In the genomic region with DNA sequence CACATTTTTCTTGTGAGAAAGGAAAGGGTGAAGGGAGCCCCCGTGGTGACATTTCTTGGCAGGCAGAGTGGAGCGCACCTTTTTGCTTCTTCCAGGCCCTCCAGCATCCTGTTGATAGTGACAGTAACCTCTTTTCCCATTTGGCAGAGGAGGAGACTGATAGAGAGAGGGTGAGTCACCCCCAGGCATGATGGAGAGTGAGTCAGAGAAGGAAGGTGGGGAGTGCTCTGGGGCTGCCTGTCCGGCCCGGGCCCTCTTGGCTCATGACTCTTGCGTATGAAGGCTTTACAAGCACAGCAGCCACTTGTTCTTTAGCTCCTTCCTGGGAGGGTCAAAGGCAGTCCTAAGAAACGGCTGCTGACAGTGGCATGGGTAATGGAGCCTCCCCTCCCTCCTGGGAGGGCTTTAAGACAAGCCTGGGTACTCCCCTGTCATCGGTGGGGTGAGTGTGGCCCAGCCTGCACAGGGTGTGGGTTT, we compare ENCODE assay signal across 1 cellular context.
TF ChIP-seq lines count a peak whose summit lies in the region.

No MANE protein-coding gene starts in this region.

TF ChIP-seq in HEK293, 187 proteins besides CTCF, POLR2A, EP300 and RAD21 (continued from another document):
- TF ChIP-seq, protein P1, sequence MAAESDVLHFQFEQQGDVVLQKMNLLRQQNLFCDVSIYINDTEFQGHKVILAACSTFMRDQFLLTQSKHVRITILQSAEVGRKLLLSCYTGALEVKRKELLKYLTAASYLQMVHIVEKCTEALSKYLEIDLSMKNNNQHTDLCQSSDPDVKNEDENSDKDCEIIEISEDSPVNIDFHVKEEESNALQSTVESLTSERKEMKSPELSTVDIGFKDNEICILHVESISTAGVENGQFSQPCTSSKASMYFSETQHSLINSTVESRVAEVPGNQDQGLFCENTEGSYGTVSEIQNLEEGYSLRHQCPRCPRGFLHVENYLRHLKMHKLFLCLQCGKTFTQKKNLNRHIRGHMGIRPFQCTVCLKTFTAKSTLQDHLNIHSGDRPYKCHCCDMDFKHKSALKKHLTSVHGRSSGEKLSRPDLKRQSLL (tag by site-specific recombination; IDR thresholded peaks at IDR 0.05): peak; percentile 75; the same call in 1 of the 2 replicates
- TF ChIP-seq WT1 (tag by site-specific recombination; IDR thresholded peaks at IDR 0.05): peak; percentile 60
- no peak for TF ChIP-seq ZNF555 (tag by site-specific recombination; conservative IDR thresholded peaks at IDR 0.05)
- peak; percentile 15; the same call in 1 of the 2 replicates for TF ChIP-seq SP3 (tag by site-specific recombination; IDR thresholded peaks at IDR 0.05)
- TF ChIP-seq ZNF600 (tag by site-specific recombination; IDR thresholded peaks at IDR 0.05): peak; percentile 52; the same call in 1 of the 2 replicates
- TF ChIP-seq REPIN1 (tag by site-specific recombination; IDR thresholded peaks at IDR 0.05; ENCODE audit: low read depth): no peak
- TF ChIP-seq ZNF146 (tag by site-specific recombination; IDR thresholded peaks at IDR 0.05): no peak
- TF ChIP-seq ZNF660 (tag by site-specific recombination; IDR thresholded peaks at IDR 0.05): peak; percentile 89; the same call in 1 of the 2 replicates
